10 cellular contexts compared by ENCODE assay signal in the genomic region with DNA sequence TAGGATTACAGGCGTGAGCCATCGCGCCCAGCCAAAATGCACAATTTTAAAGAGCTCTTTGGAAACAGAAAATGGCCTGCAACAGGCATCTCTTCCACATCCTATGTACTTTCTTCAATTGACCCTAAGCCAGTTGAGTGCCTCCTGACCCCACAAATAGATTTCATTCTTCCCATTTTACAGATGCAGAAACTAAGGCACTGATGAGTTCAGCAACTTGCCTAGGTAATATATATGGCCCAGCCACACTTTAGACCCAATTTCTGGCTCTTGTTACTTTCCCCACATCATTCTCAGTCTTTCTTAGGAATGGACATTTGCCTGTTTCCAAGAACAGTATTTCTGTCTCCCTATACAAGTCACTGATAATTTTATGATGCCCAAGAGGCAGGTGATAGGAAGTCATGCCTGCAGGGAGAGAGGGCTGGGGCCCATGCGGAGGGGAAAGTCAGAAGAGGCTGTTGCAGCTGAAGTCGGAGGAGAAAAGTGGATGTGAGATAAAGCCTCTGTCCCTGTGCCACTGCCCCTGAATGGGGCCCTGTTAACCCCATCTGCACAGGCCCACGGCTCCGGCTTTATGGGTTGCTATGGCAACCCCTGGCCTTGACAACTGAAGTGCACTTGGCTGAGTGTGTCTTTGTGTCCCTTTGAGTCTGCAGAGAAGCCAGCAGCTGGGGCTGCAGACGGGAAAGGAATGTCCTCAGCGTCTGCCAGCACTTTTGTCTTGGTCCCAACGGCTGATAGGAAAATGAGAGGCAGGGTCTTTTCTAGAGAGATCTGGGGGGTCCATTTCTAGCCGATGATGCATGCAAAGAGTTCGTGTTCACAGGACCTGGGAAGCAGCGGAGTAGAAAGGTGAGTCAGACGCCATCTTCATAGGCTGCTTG. TPM values are rescaled to one million over a fixed set of nuclear protein-coding genes. Genes with fewer than 3 reads are reported as not detected.
DNase-seq lines count a peak whose midpoint lies in the region; ATAC-seq and TF ChIP-seq lines count a peak whose summit lies in the region.
"Had no signal": no experiment of that assay in that cellular context is flagged by ENCODE, and none has a peak within 500 bp of the region (broad histone marks: within the 10 kb centered on the region; RNA-seq: fewer than 3 reads in every experiment).

No MANE protein-coding gene starts in this region.

- TF ChIP-seq EP300 in gastroesophageal sphincter (IDR thresholded peaks at IDR 0.05) = no peak

- ATAC-seq in gastroesophageal sphincter (no peak), foreskin keratinocyte (no peak), HG03439 (IDR thresholded peaks at IDR 0.05; ENCODE audit: unreplicated experiment) (no peak)

- 50 to 93% methylated on average over 3 to 11 of the region's 14 CpGs for WGBS in gastroesophageal sphincter (ENCODE audit: low coverage in 1 of 2), 2 donors

- no peaks in the 10 kb centered on the region for H3K9me2 ChIP-seq in Karpas-422 (replicated peaks; ENCODE audit: insufficient read depth, low read length)

- no peak overlapping the region for H3K9ac ChIP-seq in iPS-20b (ENCODE audit: low read depth, low read length)
- no peak overlapping the region for H3K9ac ChIP-seq in Karpas-422 (ENCODE audit: low read length)

- TF ChIP-seq CTCF in cardiac muscle cell (IDR thresholded peaks at IDR 0.05; ENCODE audit: low read depth, low read length) (no peak), left ventricle myocardium inferior (IDR thresholded peaks at IDR 0.05; ENCODE audit: borderline replicate concordance) (no peak), gastroesophageal sphincter (IDR thresholded peaks at IDR 0.05) (no peak), foreskin keratinocyte (conservative IDR thresholded peaks at IDR 0.05) (no peak)

- H3K9me3 ChIP-seq in cardiac muscle cell (ENCODE audit: low read depth) (no peaks in the 10 kb centered on the region), left ventricle myocardium inferior (replicated peaks) (peaks cover 11% of the 10 kb centered on the region), iPS-20b (ENCODE audit: insufficient read depth, low read depth, low read length) (peaks cover 3% of the 10 kb centered on the region; the same call in 1 of the 2 replicates), gastroesophageal sphincter (peaks cover 0 to 12% (median 2%) of the 10 kb centered on the region in 3 donors), Karpas-422 (ENCODE audit: low read length) (no peaks in the 10 kb centered on the region)
- H3K9me3 ChIP-seq: prostate gland had no signal

- no peaks in the 10 kb centered on the region for H3K36me3 ChIP-seq in cardiac muscle cell
- H3K36me3 ChIP-seq in left ventricle myocardium inferior = no peaks in the 10 kb centered on the region
- H3K36me3 ChIP-seq in iPS-20b (ENCODE audit: insufficient read depth, low read depth, low read length) = no peaks in the 10 kb centered on the region
- H3K36me3 ChIP-seq in gastroesophageal sphincter = no peaks in the 10 kb centered on the region
- no peaks in the 10 kb centered on the region for H3K36me3 ChIP-seq in Karpas-422 (ENCODE audit: insufficient read depth, low read length)
- H3K36me3 ChIP-seq: prostate gland, SJSA1 had no signal

- no peaks in the 10 kb centered on the region for H4K20me1 ChIP-seq in Karpas-422 (ENCODE audit: insufficient read depth, low read depth, low read length)

- H3K4me1 ChIP-seq in cardiac muscle cell (ENCODE audit: low read depth) (peaks cover 45% of the 10 kb centered on the region), left ventricle myocardium inferior (peaks cover 8% of the 10 kb centered on the region), iPS-20b (ENCODE audit: insufficient read depth, low read length) (peaks cover 17% of the 10 kb centered on the region; the same call in 1 of the 2 replicates), gastroesophageal sphincter (no peaks in the 10 kb centered on the region), Karpas-422 (ENCODE audit: low read length) (peaks cover 6% of the 10 kb centered on the region), foreskin keratinocyte (peaks cover 4% of the 10 kb centered on the region)
- H3K4me1 ChIP-seq: SJSA1 had no signal

- intact Hi-C loops in left ventricle myocardium inferior (cut with micrococcal nuclease) = no loop called here

- no peak for TF ChIP-seq POLR2A in gastroesophageal sphincter (IDR thresholded peaks at IDR 0.05)

- DNase-seq in cardiac muscle cell (ENCODE audit: low read depth in 1 of 2, low spot score in 1 of 2) = peak in 1 of 2 donors; percentile 96
- no peak for DNase-seq in left ventricle myocardium inferior
- DNase-seq in OCI-M1 (lab: John Stamatoyannopoulos, UW) = peak; percentile 59
- no peak for DNase-seq in Karpas-422
- DNase-seq in foreskin keratinocyte = no peak

- H3K27me3 ChIP-seq in cardiac muscle cell = no peaks in the 10 kb centered on the region
- no peaks in the 10 kb centered on the region for H3K27me3 ChIP-seq in left ventricle myocardium inferior (ENCODE audit: low read depth)
- H3K27me3 ChIP-seq in iPS-20b (ENCODE audit: insufficient read depth, low read length) = no peaks in the 10 kb centered on the region
- H3K27me3 ChIP-seq in gastroesophageal sphincter = no peaks in the 10 kb centered on the region
- no peaks in the 10 kb centered on the region for H3K27me3 ChIP-seq in Karpas-422 (ENCODE audit: low read length)
- no peaks in the 10 kb centered on the region for H3K27me3 ChIP-seq in foreskin keratinocyte
- H3K27me3 ChIP-seq: SJSA1 had no signal

- no peak overlapping the region for H3K4me2 ChIP-seq in Karpas-422 (ENCODE audit: low read depth, low read length, poor library complexity, severe bottlenecking)

- H3K27ac ChIP-seq in cardiac muscle cell (peak overlapping the region; percentile 89), left ventricle myocardium inferior (replicated peaks) (no peak overlapping the region), iPS-20b (ENCODE audit: low read length) (no peak overlapping the region), gastroesophageal sphincter (no peak overlapping the region), Karpas-422 (ENCODE audit: low read length) (no peak overlapping the region), foreskin keratinocyte (no peak overlapping the region)
- H3K27ac ChIP-seq: SJSA1 had no signal

- H2AFZ ChIP-seq in Karpas-422 (ENCODE audit: low read length) = no peak overlapping the region

- no peaks in the 10 kb centered on the region for H3K79me2 ChIP-seq in Karpas-422 (ENCODE audit: low read length)

- H3K4me3 ChIP-seq in cardiac muscle cell (peak overlapping the region; percentile 2), left ventricle myocardium inferior (no peak overlapping the region), iPS-20b (ENCODE audit: low read length) (peak overlapping the region; percentile 10; the same call in 1 of the 2 replicates), gastroesophageal sphincter (no peak overlapping the region), Karpas-422 (ENCODE audit: low read length) (no peak overlapping the region)
- H3K4me3 ChIP-seq: prostate gland, SJSA1 had no signal

RNA-seq across cellular contexts. Expression of gene ABAT, which starts 45.9 kb away (rescaled TPM):
- total RNA-seq in cardiac muscle cell = 71.4 and 115 TPM in 2 replicates
- 51.7 and 54.4 TPM in 2 replicates for polyA plus RNA-seq in cardiac muscle cell
- 14.5 TPM for total RNA-seq in left ventricle myocardium inferior
- 10 to 100 TPM in 2 of 4 donors, 1 to 10 TPM in 2; 5.3 to 15.6 (median 10.3) TPM for total RNA-seq in gastroesophageal sphincter
- 8.2 TPM in 2 replicates for total RNA-seq in Karpas-422 (2014; rRNA removed; shearing (Covaris generic); ENCODE audit: low replicate concordance)
- 6.0 and 10.2 TPM in 2 replicates for total RNA-seq in foreskin keratinocyte
- 2.7 and 3.5 TPM in 2 replicates for polyA plus RNA-seq in foreskin keratinocyte

Comparison
In these comparisons a context has a peak if more than half of its experiments do, and no peak if none do; other contexts are left out.
1. H3K4me3 ChIP-seq: peak in cardiac muscle cell (single experiment) and iPS-20b (single experiment); none in left ventricle myocardium inferior (single experiment), gastroesophageal sphincter (0 of 2) and Karpas-422 (single experiment).